ENCODE assay signal across 19 cellular contexts in the genomic region with DNA sequence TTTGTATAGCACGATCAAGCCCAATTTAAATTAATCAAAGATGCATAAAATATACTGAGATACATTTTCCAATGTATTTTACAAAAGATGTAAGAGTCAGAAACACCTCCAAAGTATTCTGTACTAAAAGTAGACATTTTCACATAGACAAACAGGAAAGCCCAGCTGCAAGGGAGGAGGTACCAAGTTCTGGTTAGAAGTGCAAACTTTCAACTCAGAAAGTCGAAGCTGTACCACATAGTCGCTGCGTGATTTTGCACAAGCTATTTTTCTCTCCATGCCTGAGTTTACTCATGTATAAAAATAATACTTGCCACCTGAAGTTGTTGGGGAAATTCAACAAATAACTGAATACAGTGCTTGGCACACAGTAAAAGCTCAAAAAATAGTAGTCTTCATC. TPM values are rescaled to one million over a fixed set of nuclear protein-coding genes. Genes with fewer than 3 reads are reported as not detected.
DNase-seq lines count a peak whose midpoint lies in the region; ATAC-seq, FAIRE-seq and TF ChIP-seq lines count a peak whose summit lies in the region.
"Had no signal": no experiment of that assay in that cellular context is flagged by ENCODE, and none has a peak within 500 bp of the region (broad histone marks: within the 10 kb centered on the region; RNA-seq: fewer than 3 reads in every experiment).

No MANE protein-coding gene starts in this region.

- no peaks in the 10 kb centered on the region for H3K27me3 Mint-ChIP-seq in activated naive CD4-positive, alpha-beta T cell treated with anti-CD3 and anti-CD28 coated beads, Interleukin-2, amount 50 U/mL, for 24 hours
- H3K27me3 Mint-ChIP-seq in immature natural killer cell (ENCODE audit: low read depth in 3 of 3) = peaks cover 3 to 5% (median 4%) of the 10 kb centered on the region in 3 donors
- H3K27me3 Mint-ChIP-seq: CD4-positive, alpha-beta memory T cell had no signal

- ATAC-seq in HG03432 (IDR thresholded peaks at IDR 0.05; ENCODE audit: unreplicated experiment) = no peak

- no peaks in the 10 kb centered on the region for H3K9me3 Mint-ChIP-seq in activated naive CD4-positive, alpha-beta T cell treated with anti-CD3 and anti-CD28 coated beads, Interleukin-2, amount 50 U/mL, for 24 hours
- H3K9me3 Mint-ChIP-seq in immature natural killer cell = no peaks in the 10 kb centered on the region
- H3K9me3 Mint-ChIP-seq: CD4-positive, alpha-beta memory T cell had no signal

- H3K4me3 Mint-ChIP-seq in activated naive CD4-positive, alpha-beta T cell treated with anti-CD3 and anti-CD28 coated beads, Interleukin-2, amount 50 U/mL, for 24 hours = no peak overlapping the region
- H3K4me3 Mint-ChIP-seq in immature natural killer cell = peak overlapping the region in 4 of 5 donors; percentile 59 to 85 (median 74)
- H3K4me3 Mint-ChIP-seq: CD4-positive, alpha-beta memory T cell had no signal

- no peaks in the 10 kb centered on the region for H3K36me3 Mint-ChIP-seq in activated naive CD4-positive, alpha-beta T cell treated with anti-CD3 and anti-CD28 coated beads, Interleukin-2, amount 50 U/mL, for 24 hours
- no peaks in the 10 kb centered on the region for H3K36me3 Mint-ChIP-seq in immature natural killer cell

- peak; percentile 32 for FAIRE-seq in D721Med (lab: Jason Lieb, UNC)
- FAIRE-seq: G401.6, GM19239, H1 had no signal

- no peak for DNase-seq in activated naive CD4-positive, alpha-beta T cell treated with anti-CD3 and anti-CD28 coated beads, Interleukin-2, amount 50 U/mL, for 16 hours
- DNase-seq in D721Med (ENCODE audit: insufficient read length, low spot score) (no peak), NAMALWA (ENCODE audit: low spot score) (peak; percentile 35), immature natural killer cell (no peak), 8988T (no peak)
- DNase-seq: C1 segment of cervical spinal cord; Calu3; CD4-positive, alpha-beta memory T cell; COR-L47; DMS153; DND-41; GM23248; H7; HCEC 1CT had no signal

- TF ChIP-seq CTCF in D721Med (IDR thresholded peaks at IDR 0.05; ENCODE audit: insufficient read depth, missing control alignments) = no peak

- H3K27ac Mint-ChIP-seq in activated naive CD4-positive, alpha-beta T cell treated with anti-CD3 and anti-CD28 coated beads, Interleukin-2, amount 50 U/mL, for 24 hours = peak overlapping the region; percentile 23
- peak overlapping the region; percentile 78 to 92 (median 90) for H3K27ac Mint-ChIP-seq in immature natural killer cell
- H3K27ac Mint-ChIP-seq: CD4-positive, alpha-beta memory T cell had no signal

- peaks cover 22% of the 10 kb centered on the region for H3K4me1 Mint-ChIP-seq in activated naive CD4-positive, alpha-beta T cell treated with anti-CD3 and anti-CD28 coated beads, Interleukin-2, amount 50 U/mL, for 24 hours
- H3K4me1 Mint-ChIP-seq in immature natural killer cell = peaks cover 34 to 39% of the 10 kb centered on the region in 2 donors

RNA-seq across cellular contexts. Expression of a gene that starts 5.6 kb away (rescaled TPM):
- 100 to 1,000 TPM; 110 to 398 (median 137) TPM for polyA plus RNA-seq in immature natural killer cell

RNA-seq across cellular contexts. Expression of a gene that starts 34.5 kb away (rescaled TPM):
- polyA plus RNA-seq in immature natural killer cell = 10 to 100 TPM; 41.5 to 57.4 (median 43.8) TPM
